Comparison of ENCODE assay signal across 9 cellular contexts in genomic region chr1:111441573-111442192, GRCh38. TPM values are rescaled to one million over a fixed set of nuclear protein-coding genes. Genes with fewer than 3 reads are reported as not detected.
DNase-seq lines count a peak whose midpoint lies in the region; ATAC-seq and TF ChIP-seq lines count a peak whose summit lies in the region.
"Had no signal": no experiment of that assay in that cellular context is flagged by ENCODE, and none has a peak within 500 bp of the region (broad histone marks: within the 10 kb centered on the region; RNA-seq: fewer than 3 reads in every experiment).

No MANE protein-coding gene starts in this region.

- peak; percentile 21 for DNase-seq in GM13977 (ENCODE audit: low spot score)
- peak in 1 of 2 experiments; percentile 21 for DNase-seq in PC-9
- peak; percentile 35 for DNase-seq in activated T-helper 9 cell treated with anti-CD3 and anti-CD28 coated beads, Interleukin-2, amount 50 U/mL, for 16 hours (ENCODE audit: low read depth)
- DNase-seq in iPS-NIHi7 (ENCODE audit: extremely low spot score) = peak; percentile 69
- peak; percentile 11 to 27 for DNase-seq in stimulated activated CD8-positive, alpha-beta memory T cell treated with anti-CD3 and anti-CD28 coated beads, Interleukin-4, amount 100 ng/mL, for 1 hour (ENCODE audit: low read depth in 2 of 2, low spot score in 1 of 2)
- DNase-seq in omental fat pad (ENCODE audit: low spot score) = no peak
- DNase-seq in DMS79 (lab: John Stamatoyannopoulos, UW) = no peak

- no peak overlapping the region for H3K4me2 ChIP-seq in PC-9

- 0 out of 2 replicates have a peak, but pooled peaks cover 7% of the 10 kb centered on the region for H4K20me1 ChIP-seq in PC-9 (ENCODE audit: insufficient read depth)

- in situ Hi-C loops in GM13977 (cut with MboI; ENCODE audit: low pct_unique_long_range_greater_than_20kb, low sequenced_read_pairs, unreplicated experiment) = loop anchor here (10.0 kb wide), 1 partner anchor 217 kb away; the partner anchor contains the start of gene CHI3L2

- ATAC-seq in omental fat pad (ENCODE audit: low FRiP score) = no peak
- ATAC-seq in HG03469 (IDR thresholded peaks at IDR 0.05; ENCODE audit: unreplicated experiment) = no peak

- H3K27ac ChIP-seq in PC-9 = no peak overlapping the region
- H3K27ac ChIP-seq: adrenal gland had no signal

- peaks cover 19% of the 10 kb centered on the region for H3K79me2 ChIP-seq in PC-9 (ENCODE audit: low read depth)

- no peak overlapping the region for H3K4me3 ChIP-seq in PC-9
- H3K4me3 ChIP-seq: adrenal gland had no signal

- no peaks in the 10 kb centered on the region for H3K9me2 ChIP-seq in PC-9 (ENCODE audit: insufficient read depth)

- no peaks in the 10 kb centered on the region for H3K4me1 ChIP-seq in PC-9 (replicated peaks; ENCODE audit: insufficient read depth)

- H3K9me3 ChIP-seq in PC-9 (ENCODE audit: insufficient read depth, low read depth) = no peaks in the 10 kb centered on the region
- H3K9me3 ChIP-seq: adrenal gland had no signal

- no peaks in the 10 kb centered on the region for H3K27me3 ChIP-seq in PC-9 (ENCODE audit: insufficient read depth, low read depth)
- H3K27me3 ChIP-seq: adrenal gland had no signal

- peaks cover 4% of the 10 kb centered on the region; the same call in 1 of the 2 replicates for H3F3A ChIP-seq in PC-9 (ENCODE audit: insufficient read depth, low read depth)

- POLR2A ChIA-PET in PC-9 (lab: Charles Lee; ENCODE audit: unreplicated experiment) = no interaction called here

- H2AFZ ChIP-seq in PC-9 = no peak overlapping the region

- H3K36me3 ChIP-seq in PC-9 (ENCODE audit: low read depth) = peaks cover 64% of the 10 kb centered on the region

- TF ChIP-seq CTCF in GM13977 (IDR thresholded peaks at IDR 0.05; ENCODE audit: extremely low read depth, insufficient read depth, missing control alignments) (peak; percentile 63), PC-9 (conservative IDR thresholded peaks at IDR 0.05) (peak; percentile 69), omental fat pad (IDR thresholded peaks at IDR 0.05) (no peak)

- no TSS peak for BruUV-seq in PC-9 (replicated peaks; lab: Mats Ljungman, UMichigan)

- CTCF ChIA-PET in PC-9 (lab: Charles Lee) = no interaction called here

- intact Hi-C loops in PC-9 (cut with micrococcal nuclease; ENCODE audit: unreplicated experiment) = loop anchor here (10.0 kb wide), 1 partner anchor 297 kb away; the partner anchor contains the start of genes CEPT1 and DRAM2

RNA-seq across cellular contexts. Expression of gene WDR77, which starts 7.4 kb away (rescaled TPM):
- total RNA-seq in PC-9 (2021) (20.6 and 23.7 TPM in 2 replicates), omental fat pad (10 to 100 TPM; 25.9 to 44.9 (median 33.9) TPM)

RNA-seq across cellular contexts. Expression of gene ATP5PB, which starts 7.6 kb away (rescaled TPM):
- total RNA-seq in PC-9 (2021) (183 and 212 TPM in 2 replicates), omental fat pad (100 to 1,000 TPM; 135 to 159 (median 142) TPM)

RNA-seq across cellular contexts. Expression of gene OVGP1, which starts 14.1 kb away (rescaled TPM):
- total RNA-seq in PC-9 (2021) (0.85 and 1.6 TPM in 2 replicates), omental fat pad (1 to 10 TPM; 1.2 to 2.8 (median 1.9) TPM)

RNA-seq across cellular contexts. Expression of gene C1orf162, which starts 32.1 kb away (rescaled TPM):
- total RNA-seq in PC-9 (2021) = 0.20 and 0.53 TPM in 2 replicates
- total RNA-seq in omental fat pad = 100 to 1,000 TPM in 1 of 4 donors, 10 to 100 TPM in 3; 49.5 to 124 (median 67.7) TPM

Comparison
In these comparisons a context has a peak if more than half of its experiments do, and no peak if none do; other contexts are left out.
1. DNase-seq: peak in GM13977 (single experiment), activated T-helper 9 cell treated with anti-CD3 and anti-CD28 coated beads, Interleukin-2, amount 50 U/mL, for 16 hours (single experiment), iPS-NIHi7 (single experiment) and stimulated activated CD8-positive, alpha-beta memory T cell treated with anti-CD3 and anti-CD28 coated beads, Interleukin-4, amount 100 ng/mL, for 1 hour (2 of 2); none in omental fat pad (single experiment) and DMS79 (single experiment).
2. CTCF ChIP-seq: peak in GM13977 (single experiment) and PC-9 (single experiment); none in omental fat pad (0 of 3).